Comparison of ENCODE assay signal across 27 cellular contexts in genomic region chr4:92199135-92199534, GRCh38.
DNase-seq lines count a peak whose midpoint lies in the region; ATAC-seq, FAIRE-seq and TF ChIP-seq lines count a peak whose summit lies in the region.
"Had no signal": no experiment of that assay in that cellular context is flagged by ENCODE, and none has a peak within 500 bp of the region (broad histone marks: within the 10 kb centered on the region; RNA-seq: fewer than 3 reads in every experiment).

No MANE protein-coding gene starts in this region.

- H3K9me3 ChIP-seq in SK-N-SH: no peaks in the 10 kb centered on the region
- no peaks in the 10 kb centered on the region for H3K9me3 ChIP-seq in astrocyte (ENCODE audit: insufficient read depth, low read depth, low read length)
- no peaks in the 10 kb centered on the region for H3K9me3 ChIP-seq in kidney (ENCODE audit: control insufficient read depth in 1 of 2, low read length in 2 of 2)
- H3K9me3 ChIP-seq in thoracic aorta: no peaks in the 10 kb centered on the region
- H3K9me3 ChIP-seq: BLaER1, SJCRH30 had no signal

- H3K9ac ChIP-seq in SK-N-SH (no peak overlapping the region; the same call in 1 of the 2 replicates), astrocyte (ENCODE audit: low read length) (no peak overlapping the region), kidney (ENCODE audit: low read length in 2 of 2) (no peak overlapping the region)
- H3K9ac ChIP-seq: BLaER1 had no signal

- TF ChIP-seq EP300 in SK-N-SH (IDR thresholded peaks at IDR 0.05; ENCODE audit: borderline replicate concordance in 1 of 2, low read depth in 1 of 2, low read length in 1 of 2): no peak

- H4K20me1 ChIP-seq in SK-N-SH (ENCODE audit: insufficient read depth) (no peaks in the 10 kb centered on the region), astrocyte (ENCODE audit: insufficient read depth, low read length) (no peaks in the 10 kb centered on the region)
- H4K20me1 ChIP-seq: BLaER1 had no signal

- POLR2A ChIA-PET in SK-N-SH (lab: Yijun Ruan, JAX): no interaction called here
- POLR2A ChIA-PET in naive thymus-derived CD8-positive, alpha-beta T cell (lab: Charles Lee): no interaction called here

- no peak overlapping the region for H3K4me3 ChIP-seq in SK-N-SH (ENCODE audit: low read depth in 2 of 2, low read length in 1 of 2)
- no peak overlapping the region for H3K4me3 ChIP-seq in astrocyte (ENCODE audit: insufficient read depth, low read depth, low read length)
- H3K4me3 ChIP-seq in kidney (ENCODE audit: low read length in 2 of 2): no peak overlapping the region
- peak overlapping the region; percentile 20 for H3K4me3 ChIP-seq in thoracic aorta
- H3K4me3 ChIP-seq: BLaER1, GM23338, K562, PC-9, SJCRH30 had no signal

- no peak for ATAC-seq in SK-N-SH treated with all-trans-retinoic acid at 6 μM for 48 hours
- no peak for ATAC-seq in thoracic aorta (ENCODE audit: insufficient number of reproducible peaks, low FRiP score, low read depth)
- no peak for ATAC-seq in naive thymus-derived CD8-positive, alpha-beta T cell
- no peak for ATAC-seq in sciatic nerve
- ATAC-seq: GM23338, HepG2, K562, Right ventricle myocardium inferior had no signal

- no peaks in the 10 kb centered on the region for H3K27me3 Mint-ChIP-seq in astrocyte (ENCODE audit: low read depth, unreplicated experiment)
- no peaks in the 10 kb centered on the region for H3K27me3 Mint-ChIP-seq in naive thymus-derived CD8-positive, alpha-beta T cell
- H3K27me3 Mint-ChIP-seq: CD4-positive, CD25-positive, alpha-beta regulatory T cell had no signal

- H3K36me3 Mint-ChIP-seq in astrocyte (ENCODE audit: low read depth, unreplicated experiment): no peaks in the 10 kb centered on the region
- no peaks in the 10 kb centered on the region for H3K36me3 Mint-ChIP-seq in naive thymus-derived CD8-positive, alpha-beta T cell
- H3K36me3 Mint-ChIP-seq: CD4-positive, CD25-positive, alpha-beta regulatory T cell had no signal

- peaks cover 9% of the 10 kb centered on the region for H3F3A ChIP-seq in SK-N-SH (replicated peaks; ENCODE audit: insufficient read depth)

- CTCF ChIA-PET in SK-N-SH (lab: Yijun Ruan, JAX): no interaction called here

- no peaks in the 10 kb centered on the region for H3K9me2 ChIP-seq in SK-N-SH

- H3K27ac ChIP-seq in SK-N-SH (ENCODE audit: low read depth in 2 of 2, low read length in 1 of 2) (peak overlapping the region in 1 of 2 experiments; percentile 68; a peak in 2 of 4 replicates), astrocyte (ENCODE audit: low read depth, low read length) (no peak overlapping the region), kidney (ENCODE audit: low read depth in 2 of 2, low read length in 2 of 2) (no peak overlapping the region), thoracic aorta (peak overlapping the region in 1 of 2 donors; percentile 49)
- H3K27ac ChIP-seq: 22Rv1, BLaER1, PC-9, SJCRH30 had no signal

- no peaks in the 10 kb centered on the region for H3K79me2 ChIP-seq in SK-N-SH (ENCODE audit: insufficient read depth)
- H3K79me2 ChIP-seq in astrocyte (ENCODE audit: insufficient read depth, low read length): no peaks in the 10 kb centered on the region

- no peak overlapping the region; the same call in 1 of the 2 replicates for H3K4me2 ChIP-seq in SK-N-SH
- peak overlapping the region; percentile 44 for H3K4me2 ChIP-seq in astrocyte (ENCODE audit: low read length)
- H3K4me2 ChIP-seq: BLaER1, GM23338, PC-9 had no signal

- WGBS in SK-N-SH (ENCODE audit: low lambda C conversion rate): 84% methylated on average over 2 of the region's 2 CpGs

- DNase-seq in SK-N-SH (no peak), astrocyte (ENCODE audit: low read depth) (no peak), kidney (no peak), thoracic aorta (ENCODE audit: low spot score) (no peak), NCI-H2107 (lab: John Stamatoyannopoulos, UW) (no peak), sciatic nerve (ENCODE audit: low spot score) (no peak)
- DNase-seq in naive thymus-derived CD8-positive, alpha-beta T cell: no peak
- DNase-seq: CD4-positive, CD25-positive, alpha-beta regulatory T cell; DMS153; DND-41; H9; Kasumi-1; NCI-H1092 treated with DMSO at 0.1 percent for 48 hours; NCI-H1436 treated with DMSO at 0.1 percent for 48 hours; NCI-H187 treated with DMSO at 0.1 percent for 48 hours; NCI-H446; NCI-H524 treated with DMSO at 0.1 percent for 48 hours; NCI-H774; PC-9; SJCRH30 had no signal

- H3K4me1 Mint-ChIP-seq in astrocyte (ENCODE audit: low read depth, unreplicated experiment): no peaks in the 10 kb centered on the region
- no peaks in the 10 kb centered on the region for H3K4me1 Mint-ChIP-seq in naive thymus-derived CD8-positive, alpha-beta T cell
- H3K4me1 Mint-ChIP-seq: CD4-positive, CD25-positive, alpha-beta regulatory T cell had no signal

- peak overlapping the region; percentile 79 for H2AFZ ChIP-seq in SK-N-SH (ENCODE audit: low read depth)
- H2AFZ ChIP-seq in astrocyte (ENCODE audit: low read depth, low read length): peak overlapping the region; percentile 54
- H2AFZ ChIP-seq: GM23338, PC-9 had no signal

- H3K27ac Mint-ChIP-seq in astrocyte (ENCODE audit: unreplicated experiment): no peak overlapping the region
- no peak overlapping the region for H3K27ac Mint-ChIP-seq in naive thymus-derived CD8-positive, alpha-beta T cell
- H3K27ac Mint-ChIP-seq: CD4-positive, CD25-positive, alpha-beta regulatory T cell; GM23338; H9 had no signal

- TF ChIP-seq RAD21 in SK-N-SH (IDR thresholded peaks at IDR 0.05; ENCODE audit: low read length): no peak

- no peak for TF ChIP-seq CTCF in SK-N-SH (IDR thresholded peaks at IDR 0.05)
- no peak for TF ChIP-seq CTCF in astrocyte (IDR thresholded peaks at IDR 0.05; ENCODE audit: insufficient read depth, low read depth, low read length)
- TF ChIP-seq CTCF in kidney (IDR thresholded peaks at IDR 0.05; ENCODE audit: borderline replicate concordance, extremely low read depth, insufficient read depth): no peak
- no peak for TF ChIP-seq CTCF in thoracic aorta (IDR thresholded peaks at IDR 0.05)

- H3K4me1 ChIP-seq in SK-N-SH (ENCODE audit: control insufficient read depth in 1 of 2, insufficient read depth in 2 of 2, low read depth in 1 of 2, low read length in 1 of 2) (peaks cover 0 to 8% of the 10 kb centered on the region in 2 experiments; a peak in 1 of 4 replicates), astrocyte (ENCODE audit: insufficient read depth, low read length) (no peaks in the 10 kb centered on the region), kidney (ENCODE audit: control insufficient read depth in 1 of 2, insufficient read depth in 1 of 2, low read depth in 1 of 2, low read length in 2 of 2) (no peaks in the 10 kb centered on the region), thoracic aorta (ENCODE audit: control insufficient read depth in 1 of 2, low read depth in 2 of 2) (no peaks in the 10 kb centered on the region)
- H3K4me1 ChIP-seq: BLaER1, SJCRH30 had no signal

- no peaks in the 10 kb centered on the region for H3K9me3 Mint-ChIP-seq in astrocyte (ENCODE audit: unreplicated experiment)
- peaks cover 0 to 10% (median 4%) of the 10 kb centered on the region in 9 donors for H3K9me3 Mint-ChIP-seq in naive thymus-derived CD8-positive, alpha-beta T cell

- FAIRE-seq in astrocyte (lab: Jason Lieb, UNC): no peak
- peak; percentile 97 for FAIRE-seq in kidney (lab: Jason Lieb, UNC)
- FAIRE-seq: HepG2, K562 had no signal

- H3K27me3 ChIP-seq in SK-N-SH (ENCODE audit: insufficient read depth) (no peaks in the 10 kb centered on the region), astrocyte (ENCODE audit: insufficient read depth, low read length) (no peaks in the 10 kb centered on the region), thoracic aorta (replicated peaks; ENCODE audit: insufficient read depth) (no peaks in the 10 kb centered on the region)
- H3K27me3 ChIP-seq: BLaER1, SJCRH30 had no signal

- H3K36me3 ChIP-seq in SK-N-SH (replicated peaks in 1 of 2; ENCODE audit: control insufficient read depth in 1 of 2, insufficient read depth in 2 of 2, low read length in 1 of 2): no peaks in the 10 kb centered on the region
- no peaks in the 10 kb centered on the region for H3K36me3 ChIP-seq in astrocyte (ENCODE audit: insufficient read depth, low read length)
- H3K36me3 ChIP-seq in kidney (ENCODE audit: control insufficient read depth in 1 of 2, insufficient read depth in 2 of 2, low read length in 2 of 2): no peaks in the 10 kb centered on the region
- no peaks in the 10 kb centered on the region for H3K36me3 ChIP-seq in thoracic aorta
- H3K36me3 ChIP-seq: BLaER1, SJCRH30 had no signal

- H3K4me3 Mint-ChIP-seq in astrocyte (ENCODE audit: unreplicated experiment): no peak overlapping the region
- H3K4me3 Mint-ChIP-seq in naive thymus-derived CD8-positive, alpha-beta T cell: no peak overlapping the region
- H3K4me3 Mint-ChIP-seq: CD4-positive, CD25-positive, alpha-beta regulatory T cell; GM23338; H9 had no signal

- intact Hi-C loops in kidney (cut with DNase I) (no loop called here), sciatic nerve (cut with DNase I) (no loop called here)

TF ChIP-seq in SK-N-SH, 30 proteins besides CTCF, POLR2A, EP300 and RAD21:
- TF ChIP-seq TEAD4 (IDR thresholded peaks at IDR 0.05; ENCODE audit: borderline replicate concordance, insufficient read depth): no peak
- no peak for TF ChIP-seq USF1 (IDR thresholded peaks at IDR 0.05; ENCODE audit: borderline replicate concordance, low read depth)
- no peak for TF ChIP-seq FOXM1 (IDR thresholded peaks at IDR 0.05; ENCODE audit: low read depth)
- no peak for TF ChIP-seq FOXJ3 (CRISPR knock-in tag; IDR thresholded peaks at IDR 0.05)
- no peak for TF ChIP-seq MEF2A (IDR thresholded peaks at IDR 0.05; ENCODE audit: borderline replicate concordance, low read depth)

TF ChIP-seq in SK-N-SH treated with all-trans-retinoic acid at 6 μM for 48 hours, 23 proteins besides CTCF, POLR2A, EP300 and RAD21:
- TF ChIP-seq ARNTL (CRISPR knock-in tag; IDR thresholded peaks at IDR 0.05; ENCODE audit: borderline replicate concordance, low read depth): no peak
- TF ChIP-seq ZNF8 (CRISPR knock-in tag; IDR thresholded peaks at IDR 0.05): no peak
- no peak for TF ChIP-seq RARB (CRISPR knock-in tag; IDR thresholded peaks at IDR 0.05)
- no peak for TF ChIP-seq SNAI2 (CRISPR knock-in tag; IDR thresholded peaks at IDR 0.05)
